ENCODE assay signal across 1 cellular context in the genomic region with DNA sequence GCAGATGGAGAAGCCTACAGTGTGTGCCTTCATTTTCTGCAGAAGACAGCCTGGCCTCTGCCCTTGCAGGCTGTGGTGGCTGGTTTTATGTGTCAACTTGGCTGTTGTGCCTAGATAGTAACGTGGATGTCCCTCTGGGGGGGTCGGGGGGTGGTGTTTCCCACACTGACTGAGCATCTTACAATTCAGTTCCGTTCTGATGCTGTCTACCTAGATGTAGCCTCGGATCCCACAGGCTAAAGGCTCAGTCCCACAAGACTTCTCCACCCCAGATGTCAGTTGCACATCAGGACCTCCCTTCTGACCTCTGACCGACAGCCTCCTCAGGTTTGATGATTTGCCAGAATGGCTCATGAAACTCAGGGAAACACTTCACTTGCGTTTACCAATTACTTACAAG.
TF ChIP-seq lines count a peak whose summit lies in the region.

No MANE protein-coding gene starts in this region.

TF ChIP-seq in HEK293, 187 proteins besides CTCF, POLR2A, EP300 and RAD21 (continued from another document):
- TF ChIP-seq, protein P1, sequence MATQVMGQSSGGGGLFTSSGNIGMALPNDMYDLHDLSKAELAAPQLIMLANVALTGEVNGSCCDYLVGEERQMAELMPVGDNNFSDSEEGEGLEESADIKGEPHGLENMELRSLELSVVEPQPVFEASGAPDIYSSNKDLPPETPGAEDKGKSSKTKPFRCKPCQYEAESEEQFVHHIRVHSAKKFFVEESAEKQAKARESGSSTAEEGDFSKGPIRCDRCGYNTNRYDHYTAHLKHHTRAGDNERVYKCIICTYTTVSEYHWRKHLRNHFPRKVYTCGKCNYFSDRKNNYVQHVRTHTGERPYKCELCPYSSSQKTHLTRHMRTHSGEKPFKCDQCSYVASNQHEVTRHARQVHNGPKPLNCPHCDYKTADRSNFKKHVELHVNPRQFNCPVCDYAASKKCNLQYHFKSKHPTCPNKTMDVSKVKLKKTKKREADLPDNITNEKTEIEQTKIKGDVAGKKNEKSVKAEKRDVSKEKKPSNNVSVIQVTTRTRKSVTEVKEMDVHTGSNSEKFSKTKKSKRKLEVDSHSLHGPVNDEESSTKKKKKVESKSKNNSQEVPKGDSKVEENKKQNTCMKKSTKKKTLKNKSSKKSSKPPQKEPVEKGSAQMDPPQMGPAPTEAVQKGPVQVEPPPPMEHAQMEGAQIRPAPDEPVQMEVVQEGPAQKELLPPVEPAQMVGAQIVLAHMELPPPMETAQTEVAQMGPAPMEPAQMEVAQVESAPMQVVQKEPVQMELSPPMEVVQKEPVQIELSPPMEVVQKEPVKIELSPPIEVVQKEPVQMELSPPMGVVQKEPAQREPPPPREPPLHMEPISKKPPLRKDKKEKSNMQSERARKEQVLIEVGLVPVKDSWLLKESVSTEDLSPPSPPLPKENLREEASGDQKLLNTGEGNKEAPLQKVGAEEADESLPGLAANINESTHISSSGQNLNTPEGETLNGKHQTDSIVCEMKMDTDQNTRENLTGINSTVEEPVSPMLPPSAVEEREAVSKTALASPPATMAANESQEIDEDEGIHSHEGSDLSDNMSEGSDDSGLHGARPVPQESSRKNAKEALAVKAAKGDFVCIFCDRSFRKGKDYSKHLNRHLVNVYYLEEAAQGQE (tag by site-specific recombination; IDR thresholded peaks at IDR 0.05), result no peak
